ENCODE assay signal across 15 cellular contexts in genomic region chr10:96992721-96993120, GRCh38.
DNase-seq lines count a peak whose midpoint lies in the region; ATAC-seq and TF ChIP-seq lines count a peak whose summit lies in the region.
"Had no signal": no experiment of that assay in that cellular context is flagged by ENCODE, and none has a peak within 500 bp of the region (broad histone marks: within the 10 kb centered on the region; RNA-seq: fewer than 3 reads in every experiment).

No MANE protein-coding gene starts in this region.

- H3K18ac ChIP-seq in IMR-90 (ENCODE audit: low read depth, low read length): no peak overlapping the region

- no peak for TF ChIP-seq POLR2A in IMR-90 (IDR thresholded peaks at IDR 0.05; ENCODE audit: low read depth, low read length)

- POLR2A ChIA-PET in IMR-90 (lab: Charles Lee; ENCODE audit: unreplicated experiment): no interaction called here

- H3K4me2 ChIP-seq in IMR-90 (ENCODE audit: low read depth, low read length): no peak overlapping the region

- whole genome bisulfite sequencing in IMR-90 (ENCODE audit: extremely low coverage in 2 of 2, insufficient read length in 1 of 2), 2 experiments: 60% methylated on average over 1 of the region's 1 CpG; no CpG with 5 or more reads in 1 of the 2 experiments

- DNase-seq in GM20000 (ENCODE audit: low spot score): peak; percentile 62
- no peak for DNase-seq in IMR-90
- no peak for DNase-seq in NCI-H1930 (lab: John Stamatoyannopoulos, UW)
- no peak for DNase-seq in kidney tubule cell (ENCODE audit: low spot score)
- DNase-seq in retina: no peak
- no peak for DNase-seq in HT-29 (ENCODE audit: low spot score)
- DNase-seq: activated effector memory CD4-positive, alpha-beta T cell treated with Interleukin-2 at 50 U/mL for 16 hours; AML-193; dermis blood vessel endothelial cell; DMS79 treated with DMSO at 0.1 percent for 48 hours; NCI-H187 had no signal

- no peak for TF ChIP-seq RAD21 in IMR-90 (IDR thresholded peaks at IDR 0.05; ENCODE audit: low read length)

- ATAC-seq in GM18520 (IDR thresholded peaks at IDR 0.05; ENCODE audit: unreplicated experiment) (peak; percentile 46), HG02870 (IDR thresholded peaks at IDR 0.05; ENCODE audit: unreplicated experiment) (peak; percentile 67), IMR-90 (ENCODE audit: low read depth) (no peak)

- no peak overlapping the region for H2BK15ac ChIP-seq in IMR-90 (ENCODE audit: low read depth, low read length)

- dilution Hi-C loops in IMR-90 (cut with HindIII; ENCODE audit: low sequenced_read_pairs, unreplicated experiment): no loop called here

- H4K5ac ChIP-seq in IMR-90 (ENCODE audit: low read depth, low read length): no peak overlapping the region

- H3K4ac ChIP-seq in IMR-90 (ENCODE audit: low read depth, low read length): peak overlapping the region; percentile 59

- H2AFZ ChIP-seq in IMR-90 (replicated peaks; ENCODE audit: low read length, poor library complexity): no peak overlapping the region

- in situ Hi-C loops in IMR-90 (cut with MboI; ENCODE audit: low sequenced_read_pairs): no loop called here

- H3K23ac ChIP-seq in IMR-90 (ENCODE audit: low read depth, low read length): peak overlapping the region; percentile 59; the same call in 1 of the 2 replicates

- no peak overlapping the region for H3K4me3 ChIP-seq in IMR-90 (ENCODE audit: insufficient read depth, low read depth, low read length)
- H3K4me3 ChIP-seq: lung, right atrium auricular region had no signal

- H3K9me3 ChIP-seq in IMR-90 (ENCODE audit: control insufficient read depth, insufficient read depth, low read length): no peaks in the 10 kb centered on the region
- H3K9me3 ChIP-seq: right atrium auricular region had no signal

- BruUV-seq in IMR-90 (replicated peaks; lab: Mats Ljungman, UMichigan): no TSS peak

- H2AK5ac ChIP-seq in IMR-90 (ENCODE audit: low read depth, low read length): peak overlapping the region; percentile 64; the same call in 1 of the 2 replicates

- H4K20me1 ChIP-seq in IMR-90 (ENCODE audit: insufficient read depth, low read length): 0 out of 2 replicates have a peak, but pooled peaks cover 4% of the 10 kb centered on the region

- no peak overlapping the region for H3K9ac ChIP-seq in IMR-90 (ENCODE audit: low read depth, low read length)

- H2BK120ac ChIP-seq in IMR-90 (ENCODE audit: low read depth, low read length): no peak overlapping the region

- H3K79me1 ChIP-seq in IMR-90 (ENCODE audit: low read depth in 1 of 2, low read length in 2 of 2): peaks cover 0 to 16% of the 10 kb centered on the region in 2 experiments; a peak in 2 of 4 replicates

- TF ChIP-seq CTCF in GM20000 (IDR thresholded peaks at IDR 0.05; ENCODE audit: extremely low read depth, missing control alignments) (no peak), IMR-90 (conservative IDR thresholded peaks at IDR 0.05; ENCODE audit: low read depth, low read length) (no peak)

- H4K8ac ChIP-seq in IMR-90 (ENCODE audit: low read depth in 2 of 2, low read length in 2 of 2): no peak overlapping the region

- no peak overlapping the region for H2BK5ac ChIP-seq in IMR-90 (ENCODE audit: low read depth, low read length, poor library complexity, severe bottlenecking)

- H3K56ac ChIP-seq in IMR-90 (ENCODE audit: extremely low read depth, insufficient read depth, low read length): no peak overlapping the region

- H3K9me1 ChIP-seq in IMR-90 (ENCODE audit: insufficient read depth, low read length): peaks cover 29% of the 10 kb centered on the region

- no peaks in the 10 kb centered on the region for H3K27me3 ChIP-seq in IMR-90 (ENCODE audit: control insufficient read depth, insufficient read depth, low read length)
- H3K27me3 ChIP-seq: right atrium auricular region had no signal

- no peaks in the 10 kb centered on the region; the same call in 1 of the 2 replicates for H3K36me3 ChIP-seq in IMR-90 (ENCODE audit: control insufficient read depth, insufficient read depth, low read length)
- H3K36me3 ChIP-seq: right atrium auricular region had no signal

- intact Hi-C loops in IMR-90 (cut with micrococcal nuclease): no loop called here

- H3K14ac ChIP-seq in IMR-90 (replicated peaks; ENCODE audit: low read depth, low read length): no peak overlapping the region

- H3K27ac ChIP-seq in IMR-90 (ENCODE audit: insufficient read depth, low read length): no peak overlapping the region
- H3K27ac ChIP-seq: right atrium auricular region had no signal

- CTCF ChIA-PET in IMR-90 (lab: Yijun Ruan, JAX): no interaction called here

- no peak overlapping the region for H2AK9ac ChIP-seq in IMR-90 (replicated peaks; ENCODE audit: low read depth, low read length, poor library complexity)

- H3K4me1 ChIP-seq in IMR-90 (ENCODE audit: control insufficient read depth, insufficient read depth, low read length): peaks cover 12% of the 10 kb centered on the region

- peak overlapping the region; percentile 43 for H2BK20ac ChIP-seq in IMR-90 (ENCODE audit: low read depth, low read length)

- H4K91ac ChIP-seq in IMR-90 (ENCODE audit: insufficient read depth, low read depth, low read length): no peak overlapping the region

TF ChIP-seq in IMR-90, 13 proteins besides CTCF, POLR2A, EP300 and RAD21:
- TF ChIP-seq FOS (IDR thresholded peaks at IDR 0.05; ENCODE audit: low read depth, low read length): no peak
- no peak for TF ChIP-seq MAFK (IDR thresholded peaks at IDR 0.05; ENCODE audit: low read depth, low read length)
- no peak for TF ChIP-seq SMC3 (IDR thresholded peaks at IDR 0.05; ENCODE audit: low read depth, low read length)
- TF ChIP-seq BHLHE40 (IDR thresholded peaks at IDR 0.05; ENCODE audit: low read depth, low read length): no peak
- TF ChIP-seq RFX5 (IDR thresholded peaks at IDR 0.05; ENCODE audit: low read depth, low read length): no peak
- no peak for TF ChIP-seq USF2 (IDR thresholded peaks at IDR 0.05; ENCODE audit: low read depth, low read length)
- TF ChIP-seq MXI1 (IDR thresholded peaks at IDR 0.05; ENCODE audit: borderline replicate concordance, low read depth, low read length): no peak
- TF ChIP-seq NFE2L2 (IDR thresholded peaks at IDR 0.05; ENCODE audit: low read depth, low read length): no peak
- no peak for TF ChIP-seq MAZ (IDR thresholded peaks at IDR 0.05; ENCODE audit: borderline replicate concordance, low read depth, low read length)
- no peak for TF ChIP-seq RCOR1 (IDR thresholded peaks at IDR 0.05; ENCODE audit: insufficient replicate concordance, low read length)
- no peak for TF ChIP-seq CHD1 (IDR thresholded peaks at IDR 0.05; ENCODE audit: low read depth, low read length)
- no peak for TF ChIP-seq ELK1 (IDR thresholded peaks at IDR 0.05; ENCODE audit: borderline replicate concordance, low read depth, low read length)
- no peak for TF ChIP-seq CEBPB (IDR thresholded peaks at IDR 0.05; ENCODE audit: low read depth, low read length)
